In genomic region chr14:22849212-22849819, GRCh38 we compare ENCODE assay signal across 10 cellular contexts. TPM values are rescaled to one million over a fixed set of nuclear protein-coding genes. Genes with fewer than 3 reads are reported as not detected.
A peak's percentile ranks its signal among the peaks of the same experiment; 100 is the strongest.
DNase-seq lines count a peak whose midpoint lies in the region; ATAC-seq and TF ChIP-seq lines count a peak whose summit lies in the region.
"Had no signal": no experiment of that assay in that cellular context is flagged by ENCODE, and none has a peak within 500 bp of the region (broad histone marks: within the 10 kb centered on the region; RNA-seq: fewer than 3 reads in every experiment).

No MANE protein-coding gene starts in this region.

- no peaks in the 10 kb centered on the region for H4K20me1 ChIP-seq in SK-N-SH (ENCODE audit: insufficient read depth)

- peak overlapping the region in 1 of 3 experiments; percentile 63 for H3K4me3 Mint-ChIP-seq in nephron

- WGBS in SK-N-SH (ENCODE audit: low lambda C conversion rate), result 84% methylated on average over 14 of the region's 19 CpGs

- no peak for TF ChIP-seq POLR2A in vagina (IDR thresholded peaks at IDR 0.05)

- H3F3A ChIP-seq in SK-N-SH (replicated peaks; ENCODE audit: insufficient read depth), result peaks cover 18% of the 10 kb centered on the region

- H3K36me3 ChIP-seq in SK-N-SH (replicated peaks in 1 of 2; ENCODE audit: control insufficient read depth in 1 of 2, insufficient read depth in 2 of 2, low read length in 1 of 2) (peaks cover 0 to 4% of the 10 kb centered on the region in 2 experiments), vagina (peaks cover 6 to 28% of the 10 kb centered on the region in 2 donors)

- H3K4me1 Mint-ChIP-seq in nephron, result peaks cover 62% of the 10 kb centered on the region

- H3K9me3 ChIP-seq in SK-N-SH, result no peaks in the 10 kb centered on the region
- no peaks in the 10 kb centered on the region for H3K9me3 ChIP-seq in vagina
- H3K9me3 ChIP-seq: A549 had no signal

- no peak for ATAC-seq in SK-N-SH treated with all-trans-retinoic acid at 6 μM for 48 hours
- ATAC-seq in HG03354 (IDR thresholded peaks at IDR 0.05; ENCODE audit: poor library complexity, severe bottlenecking, unreplicated experiment), result no peak
- ATAC-seq: A549 had no signal

- 0 out of 2 replicates have a peak overlapping the region, but pooled peaks have one; percentile 15 for H3K4me2 ChIP-seq in SK-N-SH
- H3K4me2 ChIP-seq: A549 had no signal

- no peaks in the 10 kb centered on the region for H3K27me3 Mint-ChIP-seq in nephron (ENCODE audit: low read depth)

- intact Hi-C loops in vagina (cut with DNase I), result no loop called here

- H3K9me3 Mint-ChIP-seq in nephron, result no peaks in the 10 kb centered on the region

- H3K4me3 ChIP-seq in SK-N-SH (ENCODE audit: low read depth in 2 of 2, low read length in 1 of 2) (no peak overlapping the region), vagina (peak overlapping the region; percentile 10 to 26)
- H3K4me3 ChIP-seq: A549 had no signal

- peaks cover 26% of the 10 kb centered on the region for H3K36me3 Mint-ChIP-seq in nephron (ENCODE audit: low read depth)

- DNase-seq in SK-N-SH, result peak; percentile 56
- peak; percentile 82 for DNase-seq in fibroblast of the conjunctiva (ENCODE audit: low read depth)
- DNase-seq in vagina (ENCODE audit: extremely low spot score in 2 of 2), result no peak
- DNase-seq in HT-29 (ENCODE audit: low spot score), result no peak
- DNase-seq in stimulated activated naive CD4-positive, alpha-beta T cell (lab: John Stamatoyannopoulos, UW), result no peak
- DNase-seq: small intestine had no signal

- H3K9me2 ChIP-seq in SK-N-SH, result no peaks in the 10 kb centered on the region

- POLR2A ChIA-PET in SK-N-SH (lab: Yijun Ruan, JAX), result interaction anchor here (0.6 to 2.8 kb wide), 11 partner anchors 9 to 83 kb away, joined by 3 to 16 read pairs (median 5); partner anchors contain the start of genes OXA1L, RBM23 and REM2

- H3K27ac ChIP-seq in SK-N-SH (ENCODE audit: low read depth in 2 of 2, low read length in 1 of 2) (peak overlapping the region; percentile 53 to 90), vagina (peak overlapping the region; percentile 96)

- no peak overlapping the region for H3K9ac ChIP-seq in SK-N-SH

- no peak overlapping the region for H2AFZ ChIP-seq in SK-N-SH (ENCODE audit: low read depth)

- no peaks in the 10 kb centered on the region for H3K27me3 ChIP-seq in SK-N-SH (ENCODE audit: insufficient read depth)
- H3K27me3 ChIP-seq in vagina, result no peaks in the 10 kb centered on the region

- H3K4me1 ChIP-seq in SK-N-SH (ENCODE audit: control insufficient read depth in 1 of 2, insufficient read depth in 2 of 2, low read depth in 1 of 2, low read length in 1 of 2) (peaks cover 31 to 36% of the 10 kb centered on the region in 2 experiments), vagina (peaks cover 91% of the 10 kb centered on the region)

- no peak for TF ChIP-seq EP300 in SK-N-SH (IDR thresholded peaks at IDR 0.05; ENCODE audit: borderline replicate concordance in 1 of 2, low read depth in 1 of 2, low read length in 1 of 2)

- TF ChIP-seq RAD21 in SK-N-SH (IDR thresholded peaks at IDR 0.05; ENCODE audit: low read length), result no peak

- no peaks in the 10 kb centered on the region for H3K79me2 ChIP-seq in SK-N-SH (ENCODE audit: insufficient read depth)

- H3K27ac Mint-ChIP-seq in nephron, result peak overlapping the region; percentile 92 to 99 (median 96)

- TF ChIP-seq CTCF in SK-N-SH (IDR thresholded peaks at IDR 0.05) (no peak), nephron (IDR thresholded peaks at IDR 0.05; ENCODE audit: unreplicated experiment in 3 of 3) (no peak), vagina (IDR thresholded peaks at IDR 0.05) (no peak)

- CTCF ChIA-PET in SK-N-SH (lab: Yijun Ruan, JAX), result interaction anchor here (0.9 to 18.5 kb wide), 12 partner anchors 12 to 307 kb away, joined by 3 to 472 read pairs (median 4); partner anchors contain the start of genes MMP14, MRPL52, REM2 and SLC7A7

TF ChIP-seq in SK-N-SH, 30 proteins besides CTCF, POLR2A, EP300 and RAD21 (continues in another document):
- TF ChIP-seq RXRA (IDR thresholded peaks at IDR 0.05; ENCODE audit: borderline replicate concordance, low read depth), result no peak
- no peak for TF ChIP-seq EZH2phosphoT487 (IDR thresholded peaks at IDR 0.05; ENCODE audit: borderline replicate concordance, low read depth)
- TF ChIP-seq TEAD4 (IDR thresholded peaks at IDR 0.05; ENCODE audit: borderline replicate concordance, insufficient read depth), result no peak
- TF ChIP-seq USF2 (IDR thresholded peaks at IDR 0.05; ENCODE audit: borderline replicate concordance, low read depth, low read length), result no peak
- TF ChIP-seq CHD2 (IDR thresholded peaks at IDR 0.05; ENCODE audit: low read length, partially characterized antibody), result no peak
- no peak for TF ChIP-seq SMC3 (IDR thresholded peaks at IDR 0.05; ENCODE audit: low read depth, low read length)
- no peak for TF ChIP-seq TCF12 (IDR thresholded peaks at IDR 0.05)
- no peak for TF ChIP-seq JUND (IDR thresholded peaks at IDR 0.05)
- no peak for TF ChIP-seq POLR2AphosphoS5 (IDR thresholded peaks at IDR 0.05; ENCODE audit: low read depth, low read length)
- TF ChIP-seq USF1 (IDR thresholded peaks at IDR 0.05; ENCODE audit: borderline replicate concordance, low read depth), result no peak

TF ChIP-seq in SK-N-SH treated with all-trans-retinoic acid at 6 μM for 48 hours, 23 proteins besides CTCF, POLR2A, EP300 and RAD21:
- TF ChIP-seq SNAI2 (CRISPR knock-in tag; IDR thresholded peaks at IDR 0.05) (no peak), RARB (CRISPR knock-in tag; IDR thresholded peaks at IDR 0.05) (no peak), ZC3H10 (CRISPR knock-in tag; IDR thresholded peaks at IDR 0.05) (no peak), POU6F1 (CRISPR knock-in tag; IDR thresholded peaks at IDR 0.05; ENCODE audit: borderline replicate concordance, low read depth) (no peak), ZNF70 (CRISPR knock-in tag; IDR thresholded peaks at IDR 0.05) (no peak), ZFP3 (CRISPR knock-in tag; IDR thresholded peaks at IDR 0.05) (no peak), ESRRG (CRISPR knock-in tag; IDR thresholded peaks at IDR 0.05) (no peak)

RNA-seq across cellular contexts. Expression of gene MMP14, which starts 12.9 kb away (rescaled TPM):
- 139 and 142 TPM in 2 replicates for polyA plus RNA-seq in SK-N-SH (2012; rRNA removed)
- 63.7 and 87.9 TPM in 2 replicates for polyA plus RNA-seq in SK-N-SH (2012; cell fraction: cytosol; rRNA removed)
- polyA plus RNA-seq in SK-N-SH (2012; cell fraction: nucleus; rRNA removed), result 217 and 306 TPM in 2 replicates
- total RNA-seq in vagina, result 187 TPM
- 1.7 and 3.9 TPM in 2 replicates for total RNA-seq in HT-29 (2014; rRNA removed; shearing (Covaris generic))

RNA-seq across cellular contexts. Expression of gene MRPL52, which starts 19.6 kb away (rescaled TPM):
- 80.8 and 116 TPM in 2 replicates for polyA plus RNA-seq in SK-N-SH (2012; rRNA removed)
- 80.2 and 80.7 TPM in 2 replicates for polyA plus RNA-seq in SK-N-SH (2012; cell fraction: cytosol; rRNA removed)
- 58.5 and 71.9 TPM in 2 replicates for polyA plus RNA-seq in SK-N-SH (2012; cell fraction: nucleus; rRNA removed)
- total RNA-seq in vagina, result 68.0 TPM
- 45.9 and 56.1 TPM in 2 replicates for total RNA-seq in HT-29 (2014; rRNA removed; shearing (Covaris generic))

RNA-seq across cellular contexts. Expression of gene LRP10, which starts 22.2 kb away (rescaled TPM):
- polyA plus RNA-seq in SK-N-SH (2012; rRNA removed), result 87.8 and 117 TPM in 2 replicates
- 37.3 and 79.1 TPM in 2 replicates for polyA plus RNA-seq in SK-N-SH (2012; cell fraction: cytosol; rRNA removed)
- polyA plus RNA-seq in SK-N-SH (2012; cell fraction: nucleus; rRNA removed), result 78.8 and 101 TPM in 2 replicates
- 137 TPM for total RNA-seq in vagina
- total RNA-seq in HT-29 (2014; rRNA removed; shearing (Covaris generic)), result 54.2 and 61.1 TPM in 2 replicates

RNA-seq across cellular contexts. Expression of gene REM2, which starts 33.7 kb away (rescaled TPM):
- 0.26 and 0.36 TPM in 2 replicates for polyA plus RNA-seq in SK-N-SH (2012; rRNA removed)
- polyA plus RNA-seq in SK-N-SH (2012; cell fraction: cytosol; rRNA removed), result 0.12 and 0.17 TPM in 2 replicates
- 1.2 TPM in 2 replicates for polyA plus RNA-seq in SK-N-SH (2012; cell fraction: nucleus; rRNA removed)
- total RNA-seq in vagina, result 3.9 TPM
- 0.18 and 0.53 TPM in 2 replicates for total RNA-seq in HT-29 (2014; rRNA removed; shearing (Covaris generic))

RNA-seq across cellular contexts. Expression of gene SLC7A7, which starts 34.1 kb away (rescaled TPM):
- 0.19 and 0.30 TPM in 2 replicates for polyA plus RNA-seq in SK-N-SH (2012; rRNA removed)
- polyA plus RNA-seq in SK-N-SH (2012; cell fraction: cytosol; rRNA removed), result 0.08 and 0.30 TPM in 2 replicates
- polyA plus RNA-seq in SK-N-SH (2012; cell fraction: nucleus; rRNA removed), result 0.48 and 1.1 TPM in 2 replicates
- total RNA-seq in vagina, result 7.4 TPM
- total RNA-seq in HT-29 (2014; rRNA removed; shearing (Covaris generic)), result 12.2 and 13.6 TPM in 2 replicates

Comparison
In these comparisons a context has a peak if more than half of its experiments do, and no peak if none do; other contexts are left out.
1. DNase-seq: peak in SK-N-SH (single experiment) and fibroblast of the conjunctiva (single experiment); none in vagina (0 of 2), HT-29 (single experiment) and stimulated activated naive CD4-positive, alpha-beta T cell (0 of 6).
2. H3K4me3 ChIP-seq: peak in vagina (2 of 2); none in SK-N-SH (0 of 2).
3. RNA of gene MMP14, which starts 12.9 kb away (total RNA-seq): 187 TPM in vagina (single experiment); 1.7 to 3.9 TPM in HT-29; every median in the first group is over 10 times any median in the second.